9 cellular contexts compared by ENCODE assay signal in genomic region chr1:223748405-223748772, GRCh38. TPM values are rescaled to one million over a fixed set of nuclear protein-coding genes. Genes with fewer than 3 reads are reported as not detected.
DNase-seq lines count a peak whose midpoint lies in the region; ATAC-seq, FAIRE-seq and TF ChIP-seq lines count a peak whose summit lies in the region.
"Had no signal": no experiment of that assay in that cellular context is flagged by ENCODE, and none has a peak within 500 bp of the region (broad histone marks: within the 10 kb centered on the region; RNA-seq: fewer than 3 reads in every experiment).

No MANE protein-coding gene starts in this region.

- no CpG with 5 or more reads among the region's 18 CpGs for WGBS in trophoblast cell (ENCODE audit: extremely low coverage, insufficient coverage, insufficient read length)

- H3K27me3 Mint-ChIP-seq in Caco-2 (ENCODE audit: insufficient read depth, unreplicated experiment): no peaks in the 10 kb centered on the region

- no peak for TF ChIP-seq CTCF in RWPE2 (IDR thresholded peaks at IDR 0.05; ENCODE audit: poor library complexity, severe bottlenecking)
- no peak for TF ChIP-seq CTCF in fibroblast of pulmonary artery (IDR thresholded peaks at IDR 0.05; ENCODE audit: low read length, missing control alignments)
- TF ChIP-seq CTCF in Caco-2 (IDR thresholded peaks at IDR 0.05; ENCODE audit: insufficient read depth in 1 of 2, low read depth in 1 of 2, low read length in 1 of 2, severe bottlenecking in 1 of 2, unreplicated experiment in 1 of 2): no peak

- H3K4me2 ChIP-seq in trophoblast cell (ENCODE audit: low read length): no peak overlapping the region

- peak overlapping the region; percentile 69 for H4K91ac ChIP-seq in trophoblast cell (ENCODE audit: low read depth, low read length)

- H3K9me3 Mint-ChIP-seq in Caco-2 (ENCODE audit: unreplicated experiment): no peaks in the 10 kb centered on the region

- H3K18ac ChIP-seq in trophoblast cell (ENCODE audit: low read length): peak overlapping the region; percentile 36

- no peak overlapping the region for H3K23ac ChIP-seq in trophoblast cell (ENCODE audit: low read length)

- no peak overlapping the region for H3K27ac Mint-ChIP-seq in Caco-2 (ENCODE audit: unreplicated experiment)

- ATAC-seq in GM21515 (IDR thresholded peaks at IDR 0.05; ENCODE audit: unreplicated experiment) (peak; percentile 68), RWPE2 (ENCODE audit: low read depth) (peak; percentile 44; the same call in 2 of the 3 replicates)

- H2BK120ac ChIP-seq in trophoblast cell (ENCODE audit: insufficient read depth, low read length, poor library complexity): peak overlapping the region; percentile 48

- peaks cover 7% of the 10 kb centered on the region for H3K79me1 ChIP-seq in trophoblast cell (ENCODE audit: low read length)

- H3K9me3 ChIP-seq in RWPE2 (ENCODE audit: severe bottlenecking) (no peaks in the 10 kb centered on the region), trophoblast cell (ENCODE audit: insufficient read depth, low read depth, low read length) (no peaks in the 10 kb centered on the region), Caco-2 (no peaks in the 10 kb centered on the region)

- POLR2A ChIA-PET in Caco-2 (lab: Charles Lee): no interaction called here

- no peak for DNase-seq in RWPE2 (ENCODE audit: low spot score)
- DNase-seq in fibroblast of pulmonary artery (ENCODE audit: low read depth): peak; percentile 75
- no peak for DNase-seq in trophoblast cell
- no peak for DNase-seq in RCC 7860 (ENCODE audit: low spot score)
- no peak for DNase-seq in NCI-H1436 (lab: John Stamatoyannopoulos, UW)
- no peak for DNase-seq in Caco-2
- no peak for DNase-seq in NCI-H2081 (lab: John Stamatoyannopoulos, UW)

- peak overlapping the region; percentile 2 for H4K12ac ChIP-seq in trophoblast cell (ENCODE audit: low read depth, low read length)

- intact Hi-C loops in Caco-2 (cut with micrococcal nuclease; ENCODE audit: unreplicated experiment): no loop called here

- peak overlapping the region; percentile 81 for H3K14ac ChIP-seq in trophoblast cell (ENCODE audit: low read length)

- peak overlapping the region; percentile 28 for H2BK5ac ChIP-seq in trophoblast cell (ENCODE audit: low read depth, low read length, poor library complexity)

- CTCF ChIA-PET in Caco-2 (lab: Charles Lee): interaction anchor here (0.8 to 1.3 kb wide), 3 partner anchors 19 to 38 kb away, joined by 5 read pairs; partner anchors contain the start of gene CAPN2

- H2AFZ ChIP-seq in trophoblast cell (ENCODE audit: insufficient read depth, low read length, poor library complexity): peak overlapping the region; percentile 20
- H2AFZ ChIP-seq: parathyroid adenoma had no signal

- no peak for FAIRE-seq in RCC 7860 (lab: Jason Lieb, UNC)

- H3K4ac ChIP-seq in trophoblast cell (ENCODE audit: low read depth, low read length): no peak overlapping the region

- peaks cover 74% of the 10 kb centered on the region for H3K36me3 Mint-ChIP-seq in Caco-2 (ENCODE audit: insufficient read depth, unreplicated experiment)

- H3K27ac ChIP-seq in RWPE2 (ENCODE audit: poor library complexity, severe bottlenecking) (peak overlapping the region; percentile 16), trophoblast cell (ENCODE audit: low read depth, low read length) (peak overlapping the region; percentile 50)
- H3K27ac ChIP-seq: parathyroid adenoma had no signal

- H3K79me2 ChIP-seq in trophoblast cell (ENCODE audit: control insufficient read depth, insufficient read depth, low read length, poor library complexity): no peaks in the 10 kb centered on the region
- H3K79me2 ChIP-seq: parathyroid adenoma had no signal

- H3K36me3 ChIP-seq in RWPE2 (ENCODE audit: low read depth) (peaks cover 85% of the 10 kb centered on the region), trophoblast cell (ENCODE audit: control insufficient read depth in 1 of 2, insufficient read depth in 2 of 2, low read length in 2 of 2) (peaks cover 74 to 85% of the 10 kb centered on the region in 2 experiments), Caco-2 (ENCODE audit: control insufficient read depth, insufficient read depth, low read length) (peaks cover 12% of the 10 kb centered on the region)

- H3K9ac ChIP-seq in trophoblast cell (ENCODE audit: low read length): no peak overlapping the region
- H3K9ac ChIP-seq: parathyroid adenoma had no signal

- H3K4me1 ChIP-seq in RWPE2 (ENCODE audit: insufficient read depth, poor library complexity, severe bottlenecking) (no peaks in the 10 kb centered on the region), trophoblast cell (ENCODE audit: control insufficient read depth in 1 of 2, insufficient read depth in 2 of 2, low read length in 2 of 2) (peaks cover 8 to 15% of the 10 kb centered on the region in 2 experiments), Caco-2 (no peaks in the 10 kb centered on the region)
- H3K4me1 ChIP-seq: parathyroid adenoma had no signal

- H2BK12ac ChIP-seq in trophoblast cell (ENCODE audit: low read length): peak overlapping the region; percentile 26

- BruUV-seq in Caco-2 (replicated peaks; lab: Mats Ljungman, UMichigan): no TSS peak

- no peak overlapping the region for H3K4me3 Mint-ChIP-seq in Caco-2 (ENCODE audit: unreplicated experiment)

- peak overlapping the region; percentile 17 for H2AK5ac ChIP-seq in trophoblast cell (ENCODE audit: low read length)

- H3K4me3 ChIP-seq in RWPE2 (ENCODE audit: severe bottlenecking): no peak overlapping the region
- no peak overlapping the region for H3K4me3 ChIP-seq in fibroblast of pulmonary artery (replicated peaks; ENCODE audit: low read depth, low read length)
- no peak overlapping the region for H3K4me3 ChIP-seq in trophoblast cell (ENCODE audit: low read depth, low read length)
- no peak overlapping the region for H3K4me3 ChIP-seq in Caco-2 (ENCODE audit: low read depth, low read length)

- H4K8ac ChIP-seq in trophoblast cell (ENCODE audit: low read depth, low read length): peak overlapping the region; percentile 33

- H3K27me3 ChIP-seq in RWPE2 (ENCODE audit: insufficient read depth, poor library complexity, severe bottlenecking) (no peaks in the 10 kb centered on the region), trophoblast cell (ENCODE audit: insufficient read depth, low read length) (no peaks in the 10 kb centered on the region), Caco-2 (replicated peaks; ENCODE audit: control insufficient read depth, insufficient read depth, low read length) (no peaks in the 10 kb centered on the region)

- H3K4me1 Mint-ChIP-seq in Caco-2 (ENCODE audit: low read depth, unreplicated experiment): peaks cover 23% of the 10 kb centered on the region

RNA-seq across cellular contexts. Expression of gene CAPN2, which starts 36.0 kb away (rescaled TPM):
- polyA plus RNA-seq in trophoblast cell (2013): 161 and 169 TPM in 2 replicates
- total RNA-seq in Caco-2 (2022): 151 and 157 TPM in 2 replicates
